Comparison of ENCODE assay signal across 8 cellular contexts in the genomic region with DNA sequence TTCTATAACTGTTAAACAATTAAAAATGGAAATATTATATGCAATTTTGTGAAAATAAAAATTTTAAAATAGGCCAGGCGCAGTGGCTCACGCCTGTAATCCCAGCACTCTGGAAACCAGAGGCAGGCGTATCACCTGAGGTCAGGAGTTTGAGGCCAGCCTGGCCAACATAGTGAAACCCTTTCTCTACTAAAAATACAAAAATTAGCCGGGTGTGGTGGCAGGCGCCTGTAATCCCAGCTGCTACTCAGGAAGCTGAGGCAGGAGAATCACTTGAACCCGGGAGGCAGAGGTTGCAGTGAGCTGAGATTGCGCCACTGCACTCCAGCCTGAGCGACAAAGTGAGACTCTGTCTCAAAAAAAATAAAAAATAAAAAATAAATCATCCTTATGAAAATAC. TPM values are rescaled to one million over a fixed set of nuclear protein-coding genes. Genes with fewer than 3 reads are reported as not detected.
DNase-seq lines count a peak whose midpoint lies in the region; ATAC-seq, FAIRE-seq and TF ChIP-seq lines count a peak whose summit lies in the region.
"Not testable (repeated sequence)": the region's sequence is repeated elsewhere in the genome, so short reads cannot be mapped to it uniquely, and the experiment has no call there.

No MANE protein-coding gene starts in this region.

- not testable (repeated sequence) for H3K14ac ChIP-seq in IMR-90 (replicated peaks; ENCODE audit: low read depth, low read length)

- not testable (repeated sequence) for H3K56ac ChIP-seq in IMR-90 (ENCODE audit: extremely low read depth, insufficient read depth, low read length)

- H3K9me3 ChIP-seq in BLaER1; IMR-90 (ENCODE audit: control insufficient read depth, insufficient read depth, low read length); astrocyte (ENCODE audit: insufficient read depth, low read depth, low read length); liver (ENCODE audit: control insufficient read depth in 4 of 4, low read length in 3 of 4); ovary; thoracic aorta: not testable (repeated sequence)

- H3K4ac ChIP-seq in IMR-90 (ENCODE audit: low read depth, low read length), result peak overlapping the region; percentile 83

- H4K20me1 ChIP-seq in BLaER1, result peaks cover 12% of the 10 kb centered on the region; the same call in 1 of the 2 replicates
- H4K20me1 ChIP-seq in IMR-90 (ENCODE audit: insufficient read depth, low read length); astrocyte (ENCODE audit: insufficient read depth, low read length): not testable (repeated sequence)

- TF ChIP-seq CTCF in IMR-90 (conservative IDR thresholded peaks at IDR 0.05; ENCODE audit: low read depth, low read length); astrocyte (IDR thresholded peaks at IDR 0.05; ENCODE audit: insufficient read depth, low read depth, low read length); epithelial cell of proximal tubule (conservative IDR thresholded peaks at IDR 0.05; ENCODE audit: low read depth, low read length); liver (IDR thresholded peaks at IDR 0.05; ENCODE audit: low read depth, low read length, missing input control); ovary (IDR thresholded peaks at IDR 0.05); thoracic aorta (IDR thresholded peaks at IDR 0.05): not testable (repeated sequence)

- in situ Hi-C loops in IMR-90 (cut with MboI; ENCODE audit: low sequenced_read_pairs), result loop anchor here (10.0 kb wide), 1 partner anchor 212 kb away; no protein-coding TSS in a partner anchor

- intact Hi-C loops in IMR-90 (cut with micrococcal nuclease), result not testable (repeated sequence)
- intact Hi-C loops in ovary (cut with DNase I), result loop anchor here in 2 of 4 donors (10.0 kb wide), 2 partner anchors 142 to 1732 kb away; partner anchors contain the start of genes CNST (in 1 of the 2) and TFB2M (in 1 of the 2)

- not testable (repeated sequence) for H3K9me3 Mint-ChIP-seq in T-helper 2 cell treated with Interferon-gamma antibody and Interleukin-4, amounts not matched to agents 5 μg/mL and 100 μg/mL, for 36 hours; astrocyte (ENCODE audit: unreplicated experiment)

- H3K4me3 ChIP-seq in BLaER1, result peak overlapping the region; percentile 82
- not testable (repeated sequence) for H3K4me3 ChIP-seq in IMR-90 (ENCODE audit: insufficient read depth, low read depth, low read length)
- H3K4me3 ChIP-seq in astrocyte (ENCODE audit: insufficient read depth, low read depth, low read length), result peak overlapping the region; percentile 87
- peak overlapping the region; percentile 58 for H3K4me3 ChIP-seq in epithelial cell of proximal tubule (ENCODE audit: low read depth, low read length)
- H3K4me3 ChIP-seq in liver (ENCODE audit: low read depth in 1 of 3, low read length in 3 of 3), result peak overlapping the region in 2 of 3 donors; percentile 67 to 84
- peak overlapping the region; percentile 91 for H3K4me3 ChIP-seq in ovary
- H3K4me3 ChIP-seq in thoracic aorta, result peak overlapping the region; percentile 83

- H2AK5ac ChIP-seq in IMR-90 (ENCODE audit: low read depth, low read length), result not testable (repeated sequence)

- H3K18ac ChIP-seq in IMR-90 (ENCODE audit: low read depth, low read length), result not testable (repeated sequence)

- H2BK15ac ChIP-seq in IMR-90 (ENCODE audit: low read depth, low read length), result not testable (repeated sequence)

- CTCF ChIA-PET in IMR-90 (lab: Yijun Ruan, JAX), result interaction anchor here (0.6 to 1.0 kb wide), 2 partner anchors 209 to 1598 kb away, joined by 4 to 6 read pairs; no protein-coding TSS in a partner anchor

- POLR2A ChIA-PET in IMR-90 (lab: Charles Lee; ENCODE audit: unreplicated experiment), result not testable (repeated sequence)

- H3K79me1 ChIP-seq in IMR-90 (ENCODE audit: low read depth in 1 of 2, low read length in 2 of 2), result peaks cover 4 to 13% of the 10 kb centered on the region in 2 experiments; a peak in 3 of 4 replicates

- not testable (repeated sequence) for H3K27me3 Mint-ChIP-seq in T-helper 2 cell treated with Interferon-gamma antibody and Interleukin-4, amounts not matched to agents 5 μg/mL and 100 μg/mL, for 36 hours (ENCODE audit: low read depth); astrocyte (ENCODE audit: low read depth, unreplicated experiment)

- not testable (repeated sequence) for H3K27me3 ChIP-seq in BLaER1; IMR-90 (ENCODE audit: control insufficient read depth, insufficient read depth, low read length); astrocyte (ENCODE audit: insufficient read depth, low read length); liver (ENCODE audit: control insufficient read depth in 4 of 4, insufficient read depth in 4 of 4, low read length in 3 of 4); ovary; thoracic aorta (replicated peaks; ENCODE audit: insufficient read depth)

- not testable (repeated sequence) for TF ChIP-seq POLR2A in IMR-90 (IDR thresholded peaks at IDR 0.05; ENCODE audit: low read depth, low read length); ovary (IDR thresholded peaks at IDR 0.05)

- not testable (repeated sequence) for H2BK20ac ChIP-seq in IMR-90 (ENCODE audit: low read depth, low read length)

- not testable (repeated sequence) for H3K36me3 ChIP-seq in BLaER1; IMR-90 (ENCODE audit: control insufficient read depth, insufficient read depth, low read length); astrocyte (ENCODE audit: insufficient read depth, low read length); liver (ENCODE audit: control insufficient read depth in 4 of 4, insufficient read depth in 3 of 4, low read depth in 1 of 4, low read length in 3 of 4); ovary; thoracic aorta

- not testable (repeated sequence) for FAIRE-seq in astrocyte (lab: Jason Lieb, UNC)

- BruUV-seq in IMR-90 (replicated peaks; lab: Mats Ljungman, UMichigan), result not testable (repeated sequence)

- H3K23ac ChIP-seq in IMR-90 (ENCODE audit: low read depth, low read length), result not testable (repeated sequence)

- peak overlapping the region in 1 of 2 experiments; percentile 46; a peak in 3 of 4 replicates for H4K8ac ChIP-seq in IMR-90 (ENCODE audit: low read depth in 2 of 2, low read length in 2 of 2)

- not testable (repeated sequence) for H2BK120ac ChIP-seq in IMR-90 (ENCODE audit: low read depth, low read length)

- H2BK5ac ChIP-seq in IMR-90 (ENCODE audit: low read depth, low read length, poor library complexity, severe bottlenecking), result peak overlapping the region; percentile 97

- peaks cover 27% of the 10 kb centered on the region for H3K79me2 ChIP-seq in astrocyte (ENCODE audit: insufficient read depth, low read length)

- H3K36me3 Mint-ChIP-seq in T-helper 2 cell treated with Interferon-gamma antibody and Interleukin-4, amounts not matched to agents 5 μg/mL and 100 μg/mL, for 36 hours (ENCODE audit: low read depth), result peaks cover 20% of the 10 kb centered on the region
- H3K36me3 Mint-ChIP-seq in astrocyte (ENCODE audit: low read depth, unreplicated experiment), result not testable (repeated sequence)

- not testable (repeated sequence) for H2AK9ac ChIP-seq in IMR-90 (replicated peaks; ENCODE audit: low read depth, low read length, poor library complexity)

- peak overlapping the region; percentile 99 for H3K27ac ChIP-seq in BLaER1
- H3K27ac ChIP-seq in IMR-90 (ENCODE audit: insufficient read depth, low read length), result peak overlapping the region; percentile 97
- peak overlapping the region; percentile 98 for H3K27ac ChIP-seq in astrocyte (ENCODE audit: low read depth, low read length)
- H3K27ac ChIP-seq in liver (ENCODE audit: low read depth in 1 of 2, low read length in 2 of 2), result peak overlapping the region; percentile 97 to 99
- H3K27ac ChIP-seq in ovary, result peak overlapping the region in 1 of 2 donors; percentile 98
- peak overlapping the region; percentile 98 to 100 for H3K27ac ChIP-seq in thoracic aorta

- H4K91ac ChIP-seq in IMR-90 (ENCODE audit: insufficient read depth, low read depth, low read length), result not testable (repeated sequence)

- H3K9ac ChIP-seq in BLaER1 (peak overlapping the region; percentile 98), IMR-90 (ENCODE audit: low read depth, low read length) (peak overlapping the region; percentile 91; the same call in 1 of the 2 replicates), astrocyte (ENCODE audit: low read length) (peak overlapping the region; percentile 94), liver (ENCODE audit: low read depth in 1 of 2, low read length in 2 of 2) (peak overlapping the region; percentile 86 to 96)

- no CpG with 5 or more reads among the region's 8 CpGs for WGBS in IMR-90 (ENCODE audit: extremely low coverage in 2 of 2, insufficient read length in 1 of 2), 2 experiments
- WGBS in liver, result 36% methylated on average over 8 of the region's 8 CpGs
- WGBS in ovary, 3 donors, result 29 to 39% (median 31%) methylated on average over 8 of the region's 8 CpGs

- peaks cover 26% of the 10 kb centered on the region for H3K4me1 Mint-ChIP-seq in T-helper 2 cell treated with Interferon-gamma antibody and Interleukin-4, amounts not matched to agents 5 μg/mL and 100 μg/mL, for 36 hours (ENCODE audit: low read depth)
- H3K4me1 Mint-ChIP-seq in astrocyte (ENCODE audit: low read depth, unreplicated experiment), result peaks cover 12% of the 10 kb centered on the region

- peak overlapping the region; percentile 98 for H3K27ac Mint-ChIP-seq in T-helper 2 cell treated with Interferon-gamma antibody and Interleukin-4, amounts not matched to agents 5 μg/mL and 100 μg/mL, for 36 hours
- peak overlapping the region; percentile 99 for H3K27ac Mint-ChIP-seq in astrocyte (ENCODE audit: unreplicated experiment)

- dilution Hi-C loops in IMR-90 (cut with HindIII; ENCODE audit: low sequenced_read_pairs, unreplicated experiment), result not testable (repeated sequence)

- not testable (repeated sequence) for DNase-seq in IMR-90; T-helper 2 cell treated with Interferon-gamma antibody and Interleukin-4, amounts not matched to agents 5 μg/mL and 100 μg/mL, for 36 hours (ENCODE audit: low spot score); astrocyte (ENCODE audit: low read depth); epithelial cell of proximal tubule (ENCODE audit: low read depth); thoracic aorta (ENCODE audit: low spot score)
- peak in 2 of 5 donors; percentile 31 to 35 for DNase-seq in ovary

- not testable (repeated sequence) for H2AFZ ChIP-seq in IMR-90 (replicated peaks; ENCODE audit: low read length, poor library complexity); astrocyte (ENCODE audit: low read depth, low read length)

- not testable (repeated sequence) for TF ChIP-seq RAD21 in IMR-90 (IDR thresholded peaks at IDR 0.05; ENCODE audit: low read length); liver (IDR thresholded peaks at IDR 0.05)

- H4K5ac ChIP-seq in IMR-90 (ENCODE audit: low read depth, low read length), result not testable (repeated sequence)

- H3K4me1 ChIP-seq in BLaER1, result peaks cover 54% of the 10 kb centered on the region
- H3K4me1 ChIP-seq in IMR-90 (ENCODE audit: control insufficient read depth, insufficient read depth, low read length); ovary (ENCODE audit: insufficient read depth): not testable (repeated sequence)
- H3K4me1 ChIP-seq in astrocyte (ENCODE audit: insufficient read depth, low read length), result peaks cover 13% of the 10 kb centered on the region
- H3K4me1 ChIP-seq in liver (ENCODE audit: control insufficient read depth in 4 of 4, insufficient read depth in 4 of 4, low read length in 3 of 4), result peaks cover 0 to 13% (median 8%) of the 10 kb centered on the region in 4 donors
- peaks cover 20 to 23% of the 10 kb centered on the region in 2 donors for H3K4me1 ChIP-seq in thoracic aorta (ENCODE audit: control insufficient read depth in 1 of 2, low read depth in 2 of 2)

- TF ChIP-seq EP300 in ovary (IDR thresholded peaks at IDR 0.05), result not testable (repeated sequence)

- H3K4me3 Mint-ChIP-seq in T-helper 2 cell treated with Interferon-gamma antibody and Interleukin-4, amounts not matched to agents 5 μg/mL and 100 μg/mL, for 36 hours, result peak overlapping the region; percentile 28
- H3K4me3 Mint-ChIP-seq in astrocyte (ENCODE audit: unreplicated experiment), result not testable (repeated sequence)

- ATAC-seq in IMR-90 (ENCODE audit: low read depth); thoracic aorta (ENCODE audit: insufficient number of reproducible peaks, low FRiP score, low read depth): not testable (repeated sequence)

- H3K9me1 ChIP-seq in IMR-90 (ENCODE audit: insufficient read depth, low read length), result not testable (repeated sequence)

- H3K4me2 ChIP-seq in BLaER1 (peak overlapping the region; percentile 85), IMR-90 (ENCODE audit: low read depth, low read length) (peak overlapping the region; percentile 87), astrocyte (ENCODE audit: low read length) (peak overlapping the region; percentile 89)

RNA-seq across cellular contexts. Expression of gene COX20, which starts 2.2 kb away (rescaled TPM):
- total RNA-seq in IMR-90 (2012; rRNA removed) (13.3 and 26.9 TPM in 2 replicates), astrocyte (48.0 and 51.0 TPM in 2 replicates), epithelial cell of proximal tubule (23.9 and 29.2 TPM in 2 replicates), liver (10 to 100 TPM; 16.7 to 17.1 TPM), ovary (10 to 100 TPM; 25.2 to 40.0 (median 35.8) TPM), thoracic aorta (10 to 100 TPM; 10.8 to 38.0 TPM)
- polyA plus RNA-seq in IMR-90 (2012; rRNA removed) (27.0 and 27.5 TPM in 2 replicates), liver (10 to 100 TPM; 20.9 to 45.7 TPM), ovary (100 to 1,000 TPM in 1 of 2 donors, 10 to 100 TPM in 1; 37.7 to 107 TPM)
- polyA plus RNA-seq in IMR-90 (2012; cell fraction: cytosol; rRNA removed), result 4.6 and 8.8 TPM in 2 replicates
- 1.7 and 15.7 TPM in 2 replicates for polyA plus RNA-seq in IMR-90 (2012; cell fraction: nucleus; rRNA removed; ENCODE audit: low replicate concordance)

RNA-seq across cellular contexts. Expression of gene HNRNPU, which starts 31.1 kb away (rescaled TPM):
- 151 and 343 TPM in 2 replicates for total RNA-seq in IMR-90 (2012; rRNA removed)
- 144 and 169 TPM in 2 replicates for polyA plus RNA-seq in IMR-90 (2012; rRNA removed)
- polyA plus RNA-seq in IMR-90 (2012; cell fraction: cytosol; rRNA removed), result 41.1 and 87.3 TPM in 2 replicates
- 31.2 and 90.2 TPM in 2 replicates for polyA plus RNA-seq in IMR-90 (2012; cell fraction: nucleus; rRNA removed; ENCODE audit: low replicate concordance)
- total RNA-seq in astrocyte, result 264 and 289 TPM in 2 replicates
- total RNA-seq in epithelial cell of proximal tubule, result 409 and 447 TPM in 2 replicates
- 100 to 1,000 TPM; 209 to 233 TPM for total RNA-seq in liver
- polyA plus RNA-seq in liver, result 10 to 100 TPM; 45.3 to 62.5 TPM
- 100 to 1,000 TPM; 269 to 408 (median 314) TPM for total RNA-seq in ovary
- polyA plus RNA-seq in ovary, result 100 to 1,000 TPM; 163 to 377 TPM
- 100 to 1,000 TPM; 254 to 519 TPM for total RNA-seq in thoracic aorta
